ENCODE assay signal across 8 cellular contexts in the genomic region with DNA sequence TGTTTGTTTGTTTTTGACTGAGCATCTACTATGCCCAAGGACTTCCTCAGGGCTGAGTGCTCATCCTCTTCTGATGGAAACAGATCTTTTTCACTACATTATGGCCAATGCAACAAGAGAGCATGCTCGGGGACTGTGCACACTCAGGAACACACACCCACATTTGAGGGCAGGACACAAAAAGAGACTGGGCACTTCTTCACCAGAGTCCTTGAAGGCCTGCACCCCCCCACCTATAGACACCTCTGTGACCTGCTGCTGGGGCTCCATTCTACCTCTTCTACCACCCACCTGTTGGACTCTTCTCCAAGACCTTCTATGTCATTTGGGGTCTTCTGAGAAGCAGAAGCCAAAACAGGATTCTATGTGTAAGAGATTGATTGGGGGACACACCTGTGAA. TPM values are rescaled to one million over a fixed set of nuclear protein-coding genes. Genes with fewer than 3 reads are reported as not detected.
"Had no signal": no experiment of that assay in that cellular context is flagged by ENCODE, and none has a peak within 500 bp of the region (broad histone marks: within the 10 kb centered on the region; RNA-seq: fewer than 3 reads in every experiment).

No MANE protein-coding gene starts in this region.

- H3K36me3 ChIP-seq: HAP-1 had no signal

- H3K27ac ChIP-seq: GM23248, HL-60 had no signal

- DNase-seq: GM23248, GOT3, H7, IMR-90 had no signal

- ATAC-seq: HCT116, K562 had no signal

- H3K9ac ChIP-seq: GM23248 had no signal

- H3K4me3 ChIP-seq: GM23248, HAP-1, K562 had no signal

- H2AFZ ChIP-seq: GM23248 had no signal

- H3K4me1 ChIP-seq: HAP-1 had no signal

- H3K9me3 ChIP-seq: HAP-1 had no signal

RNA-seq across cellular contexts. Expression of a gene that starts 9.2 kb away (rescaled TPM):
- total RNA-seq: IMR-90 had no signal
